8 cellular contexts compared by ENCODE assay signal in the genomic region with DNA sequence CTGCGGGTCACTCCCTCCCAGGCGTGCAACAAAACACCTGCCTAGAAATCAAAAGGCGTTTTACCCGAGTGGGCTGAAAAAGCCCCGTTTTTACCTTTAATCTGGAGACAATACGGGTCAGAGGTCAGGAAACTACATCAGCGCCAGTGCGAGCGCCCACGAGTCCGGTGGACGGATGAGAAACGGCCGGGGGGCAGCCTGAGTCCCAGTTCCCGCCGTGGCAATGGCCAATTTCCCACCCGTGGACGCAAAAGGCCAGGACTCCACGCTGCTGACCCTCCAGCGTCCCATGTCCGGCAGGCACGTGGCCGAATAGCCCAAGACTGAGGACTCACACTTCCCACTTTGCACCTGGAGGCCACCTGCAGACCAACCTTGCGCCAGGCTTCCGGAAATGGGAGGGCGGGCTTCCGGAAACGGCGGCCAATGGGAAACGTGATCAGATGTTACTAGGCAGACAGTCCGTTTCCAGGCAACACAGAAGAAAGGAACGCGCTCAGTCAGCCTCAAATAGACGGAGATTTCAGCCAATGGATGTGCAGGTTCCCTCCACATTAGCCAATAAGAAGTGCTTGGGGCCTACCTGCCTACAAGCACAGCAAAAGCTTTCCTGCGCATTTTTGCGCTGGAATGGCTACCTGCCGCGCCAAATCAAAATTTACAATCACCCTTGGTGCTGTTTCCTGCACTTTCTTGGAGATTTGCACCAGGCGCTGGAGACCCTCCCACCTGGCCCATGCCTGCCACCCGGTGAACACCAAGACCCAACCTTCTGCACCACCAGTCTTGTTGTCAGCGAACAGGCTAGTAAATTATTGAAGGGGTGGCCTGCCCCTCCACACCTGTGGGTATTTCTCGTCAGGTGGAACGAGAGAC. TPM values are rescaled to one million over a fixed set of nuclear protein-coding genes. Genes with fewer than 3 reads are reported as not detected.
DNase-seq lines count a peak whose midpoint lies in the region; ATAC-seq and TF ChIP-seq lines count a peak whose summit lies in the region.

No MANE protein-coding gene starts in this region.

- peak overlapping the region in 1 of 2 donors; percentile 43 for H3K9ac ChIP-seq in colonic mucosa (ENCODE audit: low read depth in 2 of 2, low read length in 2 of 2)

- DNase-seq in NCI-H1930 (lab: John Stamatoyannopoulos, UW) (peak; percentile 97 to 98), colonic mucosa (peak; percentile 87), kidney epithelial cell (ENCODE audit: low read depth) (peak; percentile 80)
- peak; percentile 72 for DNase-seq in activated CD4-positive, CD25-positive, alpha-beta regulatory T cell treated with anti-CD3 and anti-CD28 coated beads, Interleukin-2, amount 50 U/mL, for 72 hours
- peak; percentile 15 to 32 for DNase-seq in stimulated activated CD4-positive, alpha-beta T cell treated with anti-CD3 and anti-CD28 coated beads, Interleukin-15, amount 100 ng/mL, for 1 hour (ENCODE audit: low read depth in 1 of 2, low spot score in 1 of 2)

- no peaks in the 10 kb centered on the region for H3K4me1 ChIP-seq in colonic mucosa

- peak overlapping the region; percentile 86 for H3K27ac ChIP-seq in C4-2B
- H3K27ac ChIP-seq in colonic mucosa: no peak overlapping the region

- H3K27me3 ChIP-seq in colonic mucosa (no peaks in the 10 kb centered on the region), kidney epithelial cell (ENCODE audit: control insufficient read depth, insufficient read depth, low read length) (no peaks in the 10 kb centered on the region)

- H3K9me3 ChIP-seq in colonic mucosa: no peaks in the 10 kb centered on the region

- H3K4me3 ChIP-seq in colonic mucosa: peak overlapping the region; percentile 52
- peak overlapping the region; percentile 44 for H3K4me3 ChIP-seq in kidney epithelial cell (ENCODE audit: low read depth, low read length)

- intact Hi-C loops in colonic mucosa (cut with DNase I): no loop called here

- ATAC-seq in GM21390 (IDR thresholded peaks at IDR 0.05; ENCODE audit: unreplicated experiment): peak; percentile 70
- no peak for ATAC-seq in HG03457 (IDR thresholded peaks at IDR 0.05; ENCODE audit: unreplicated experiment)

- H3K36me3 ChIP-seq in colonic mucosa (no peaks in the 10 kb centered on the region), kidney epithelial cell (ENCODE audit: control insufficient read depth, insufficient read depth, low read length) (peaks cover 1% of the 10 kb centered on the region)

- TF ChIP-seq CTCF in C4-2B (conservative IDR thresholded peaks at IDR 0.05) (no peak), colonic mucosa (IDR thresholded peaks at IDR 0.05) (no peak), kidney epithelial cell (IDR thresholded peaks at IDR 0.05; ENCODE audit: insufficient read depth, low read length, poor library complexity, severe bottlenecking) (no peak)

RNA-seq across cellular contexts. Expression of gene ZFP14, which starts 47.4 kb away (rescaled TPM):
- 1 to 10 TPM; 3.4 to 5.0 TPM for total RNA-seq in colonic mucosa
- 2.1 and 2.5 TPM in 2 replicates for total RNA-seq in kidney epithelial cell

Comparison
In these comparisons a context has a peak if more than half of its experiments do, and no peak if none do; other contexts are left out.
1. DNase-seq: peak in every context shown above with its lines; median percentile 98 in NCI-H1930; 87 in colonic mucosa; 80 in kidney epithelial cell; 72 in activated CD4-positive, CD25-positive, alpha-beta regulatory T cell treated with anti-CD3 and anti-CD28 coated beads, Interleukin-2, amount 50 U/mL, for 72 hours; 24 in stimulated activated CD4-positive, alpha-beta T cell treated with anti-CD3 and anti-CD28 coated beads, Interleukin-15, amount 100 ng/mL, for 1 hour.